Comparison of ENCODE assay signal across 29 cellular contexts in genomic region chr6:32935551-32936246, GRCh38. TPM values are rescaled to one million over a fixed set of nuclear protein-coding genes. Genes with fewer than 3 reads are reported as not detected.
A peak's percentile ranks its signal among the peaks of the same experiment; 100 is the strongest.
DNase-seq lines count a peak whose midpoint lies in the region; ATAC-seq and TF ChIP-seq lines count a peak whose summit lies in the region.
"Had no signal": no experiment of that assay in that cellular context is flagged by ENCODE, and none has a peak within 500 bp of the region (broad histone marks: within the 10 kb centered on the region; RNA-seq: fewer than 3 reads in every experiment).

No MANE protein-coding gene starts in this region.

- no peak for TF ChIP-seq EP300 in tibial nerve (IDR thresholded peaks at IDR 0.05)

- peaks cover 15% of the 10 kb centered on the region for H3K4me1 ChIP-seq in CD4-positive, CD25-positive, alpha-beta regulatory T cell (ENCODE audit: control insufficient read depth, insufficient read depth, low read length, poor library complexity, severe bottlenecking)
- peaks cover 0 to 24% (median 0%) of the 10 kb centered on the region in 4 donors for H3K4me1 ChIP-seq in tibial nerve

- H3K4me3 ChIP-seq in CD4-positive, CD25-positive, alpha-beta regulatory T cell (ENCODE audit: low read depth, low read length) = no peak overlapping the region
- H3K4me3 ChIP-seq in tibial nerve = no peak overlapping the region
- H3K4me3 ChIP-seq: esophagus muscularis mucosa, SK-N-MC, testis had no signal

- TF ChIP-seq POLR2A in GM18951 (IDR thresholded peaks at IDR 0.05; ENCODE audit: extremely low read depth, insufficient read depth, insufficient read length) (peak; percentile 21), tibial nerve (IDR thresholded peaks at IDR 0.05) (no peak)

- peaks cover 0 to 22% (median 19%) of the 10 kb centered on the region in 4 donors for H3K4me1 Mint-ChIP-seq in CD4-positive, CD25-positive, alpha-beta regulatory T cell
- H3K4me1 Mint-ChIP-seq in stimulated activated effector memory CD8-positive, alpha-beta T cell treated with anti-CD3 and anti-CD28 coated beads, Interleukin-12 subunit alpha, Interleukin-12 subunit beta, amount 100 ng/mL, for 72 hours = peaks cover 11% of the 10 kb centered on the region
- H3K4me1 Mint-ChIP-seq: endodermal cell had no signal

- peaks cover 17% of the 10 kb centered on the region for H3K36me3 Mint-ChIP-seq in CD4-positive, CD25-positive, alpha-beta regulatory T cell
- peaks cover 5% of the 10 kb centered on the region for H3K36me3 Mint-ChIP-seq in stimulated activated effector memory CD8-positive, alpha-beta T cell treated with anti-CD3 and anti-CD28 coated beads, Interleukin-12 subunit alpha, Interleukin-12 subunit beta, amount 100 ng/mL, for 72 hours

- H3K9me3 ChIP-seq in CD4-positive, CD25-positive, alpha-beta regulatory T cell (ENCODE audit: control insufficient read depth in 2 of 2, low read length in 2 of 2) = no peaks in the 10 kb centered on the region
- H3K9me3 ChIP-seq in tibial nerve = no peaks in the 10 kb centered on the region
- H3K9me3 ChIP-seq: esophagus muscularis mucosa, heart left ventricle, testis had no signal

- no peak overlapping the region for H3K27ac ChIP-seq in CD4-positive, CD25-positive, alpha-beta regulatory T cell (ENCODE audit: insufficient read depth, low read length, poor library complexity, severe bottlenecking)
- H3K27ac ChIP-seq in caudate nucleus (ENCODE audit: low read depth, low read length) (peak overlapping the region; percentile 61), tibial nerve (peak overlapping the region in 2 of 4 donors; percentile 40 to 53)
- H3K27ac ChIP-seq: SK-N-MC, testis had no signal

- 70 to 80% methylated on average over 4 of the region's 4 CpGs for WGBS in tibial nerve, 2 donors

- ATAC-seq in CD4-positive, CD25-positive, alpha-beta regulatory T cell (ENCODE audit: low read depth in 2 of 2) = no peak
- ATAC-seq in stimulated activated effector memory CD8-positive, alpha-beta T cell treated with anti-CD3 and anti-CD28 coated beads, Interleukin-12 subunit alpha, Interleukin-12 subunit beta, amount 100 ng/mL, for 72 hours = no peak
- no peak for ATAC-seq in GM19328 (IDR thresholded peaks at IDR 0.05; ENCODE audit: unreplicated experiment)
- ATAC-seq: activated CD8-positive, alpha-beta T cell treated with anti-CD3 and anti-CD28 coated beads, Interleukin-2, amount 10 ng/mL, durations not matched to agents 7 days and 5 days; HepG2; naive thymus-derived CD8-positive, alpha-beta T cell; PC-3 had no signal

- no peaks in the 10 kb centered on the region for H3K36me3 ChIP-seq in CD4-positive, CD25-positive, alpha-beta regulatory T cell (ENCODE audit: control insufficient read depth, insufficient read depth, low read length)
- H3K36me3 ChIP-seq in tibial nerve = no peaks in the 10 kb centered on the region

- H3K27ac Mint-ChIP-seq in CD4-positive, CD25-positive, alpha-beta regulatory T cell = peak overlapping the region in 2 of 3 donors; percentile 39 to 78
- peak overlapping the region; percentile 4 for H3K27ac Mint-ChIP-seq in stimulated activated effector memory CD8-positive, alpha-beta T cell treated with anti-CD3 and anti-CD28 coated beads, Interleukin-12 subunit alpha, Interleukin-12 subunit beta, amount 100 ng/mL, for 72 hours
- H3K27ac Mint-ChIP-seq: activated CD8-positive, alpha-beta T cell treated with anti-CD3 and anti-CD28 coated beads, Interleukin-2, amount 10 ng/mL, durations not matched to agents 7 days and 5 days; activated naive CD4-positive, alpha-beta T cell treated with anti-CD3 and anti-CD28 coated beads for 36 hours; endodermal cell had no signal

- H3K4me3 Mint-ChIP-seq in CD4-positive, CD25-positive, alpha-beta regulatory T cell = peak overlapping the region in 1 of 4 donors; percentile 37
- no peak overlapping the region for H3K4me3 Mint-ChIP-seq in stimulated activated effector memory CD8-positive, alpha-beta T cell treated with anti-CD3 and anti-CD28 coated beads, Interleukin-12 subunit alpha, Interleukin-12 subunit beta, amount 100 ng/mL, for 72 hours
- H3K4me3 Mint-ChIP-seq: activated CD8-positive, alpha-beta T cell treated with anti-CD3 and anti-CD28 coated beads, Interleukin-2, amount 10 ng/mL, durations not matched to agents 7 days and 5 days; activated naive CD4-positive, alpha-beta T cell treated with anti-CD3 and anti-CD28 coated beads for 36 hours; endodermal cell; naive thymus-derived CD8-positive, alpha-beta T cell had no signal

- in situ Hi-C loops in GM18951 (cut with MboI; ENCODE audit: low sequenced_read_pairs, unreplicated experiment) = no loop called here

- H3K9me3 Mint-ChIP-seq in CD4-positive, CD25-positive, alpha-beta regulatory T cell = peaks cover 0 to 1% (median 0%) of the 10 kb centered on the region in 7 donors
- no peaks in the 10 kb centered on the region for H3K9me3 Mint-ChIP-seq in stimulated activated effector memory CD8-positive, alpha-beta T cell treated with anti-CD3 and anti-CD28 coated beads, Interleukin-12 subunit alpha, Interleukin-12 subunit beta, amount 100 ng/mL, for 72 hours
- H3K9me3 Mint-ChIP-seq: activated naive CD4-positive, alpha-beta T cell treated with anti-CD3 and anti-CD28 coated beads for 36 hours; endodermal cell; naive thymus-derived CD8-positive, alpha-beta T cell had no signal

- TF ChIP-seq CTCF in tibial nerve (IDR thresholded peaks at IDR 0.05) = no peak

- no peaks in the 10 kb centered on the region for H3K27me3 Mint-ChIP-seq in CD4-positive, CD25-positive, alpha-beta regulatory T cell
- H3K27me3 Mint-ChIP-seq: naive thymus-derived CD8-positive, alpha-beta T cell had no signal

- no peak for DNase-seq in CD4-positive, CD25-positive, alpha-beta regulatory T cell
- no peak for DNase-seq in caudate nucleus (lab: John Stamatoyannopoulos, UW)
- no peak for DNase-seq in stimulated activated effector memory CD8-positive, alpha-beta T cell treated with anti-CD3 and anti-CD28 coated beads, Interleukin-12 subunit alpha, Interleukin-12 subunit beta, amount 100 ng/mL, for 72 hours (ENCODE audit: low spot score in 2 of 2)
- no peak for DNase-seq in NCI-H2171 (lab: John Stamatoyannopoulos, UW)
- DNase-seq in tibial nerve (ENCODE audit: low spot score in 2 of 2) = no peak
- DNase-seq: activated CD8-positive, alpha-beta T cell treated with anti-CD3 and anti-CD28 coated beads, Interleukin-2, amount 10 ng/mL, durations not matched to agents 7 days and 5 days; activated naive CD4-positive, alpha-beta T cell treated with anti-CD3 and anti-CD28 coated beads for 36 hours; central memory CD4-positive, alpha-beta T cell; COR-L47; endodermal cell; foreskin fibroblast; heart left ventricle; Karpas-422; left ventricle myocardium superior; naive thymus-derived CD8-positive, alpha-beta T cell; NCI-H1417; NCI-H2029; NCI-H524; PC-3; stimulated activated CD4-positive, alpha-beta T cell treated with anti-CD3 and anti-CD28 coated beads, Interleukin-4, amount 100 ng/mL, for 24 hours; T-helper 2 cell; testis had no signal

- no peaks in the 10 kb centered on the region for H3K27me3 ChIP-seq in CD4-positive, CD25-positive, alpha-beta regulatory T cell (ENCODE audit: control insufficient read depth, insufficient read depth, low read length)
- H3K27me3 ChIP-seq in tibial nerve = no peaks in the 10 kb centered on the region
- H3K27me3 ChIP-seq: heart left ventricle, testis had no signal

RNA-seq across cellular contexts. Expression of gene HLA-DMB, which starts 5.1 kb away (rescaled TPM):
- 17.6 TPM for total RNA-seq in CD4-positive, CD25-positive, alpha-beta regulatory T cell
- polyA plus RNA-seq in CD4-positive, CD25-positive, alpha-beta regulatory T cell = 10 to 100 TPM; 12.8 to 44.2 (median 32.4) TPM
- total RNA-seq in tibial nerve = 10 to 100 TPM; 15.7 to 85.0 (median 25.5) TPM
- total RNA-seq: HepG2, PC-3 had no signal
- polyA plus RNA-seq: BJ, HepG2, keratinocyte had no signal

RNA-seq across cellular contexts. Expression of gene HLA-DMA, which starts 17.2 kb away (rescaled TPM):
- total RNA-seq in CD4-positive, CD25-positive, alpha-beta regulatory T cell = 53.1 TPM
- 10 to 100 TPM; 32.3 to 89.3 (median 70.1) TPM for polyA plus RNA-seq in CD4-positive, CD25-positive, alpha-beta regulatory T cell
- 10 to 100 TPM; 28.8 to 85.2 (median 34.9) TPM for total RNA-seq in tibial nerve

RNA-seq across cellular contexts. Expression of gene BRD2, which starts 32.7 kb away (rescaled TPM):
- total RNA-seq in CD4-positive, CD25-positive, alpha-beta regulatory T cell = 425 TPM
- polyA plus RNA-seq in CD4-positive, CD25-positive, alpha-beta regulatory T cell = 10 to 100 TPM; 43.9 to 58.7 (median 53.8) TPM
- total RNA-seq in tibial nerve = 100 to 1,000 TPM; 130 to 150 (median 136) TPM
